In the genomic region with DNA sequence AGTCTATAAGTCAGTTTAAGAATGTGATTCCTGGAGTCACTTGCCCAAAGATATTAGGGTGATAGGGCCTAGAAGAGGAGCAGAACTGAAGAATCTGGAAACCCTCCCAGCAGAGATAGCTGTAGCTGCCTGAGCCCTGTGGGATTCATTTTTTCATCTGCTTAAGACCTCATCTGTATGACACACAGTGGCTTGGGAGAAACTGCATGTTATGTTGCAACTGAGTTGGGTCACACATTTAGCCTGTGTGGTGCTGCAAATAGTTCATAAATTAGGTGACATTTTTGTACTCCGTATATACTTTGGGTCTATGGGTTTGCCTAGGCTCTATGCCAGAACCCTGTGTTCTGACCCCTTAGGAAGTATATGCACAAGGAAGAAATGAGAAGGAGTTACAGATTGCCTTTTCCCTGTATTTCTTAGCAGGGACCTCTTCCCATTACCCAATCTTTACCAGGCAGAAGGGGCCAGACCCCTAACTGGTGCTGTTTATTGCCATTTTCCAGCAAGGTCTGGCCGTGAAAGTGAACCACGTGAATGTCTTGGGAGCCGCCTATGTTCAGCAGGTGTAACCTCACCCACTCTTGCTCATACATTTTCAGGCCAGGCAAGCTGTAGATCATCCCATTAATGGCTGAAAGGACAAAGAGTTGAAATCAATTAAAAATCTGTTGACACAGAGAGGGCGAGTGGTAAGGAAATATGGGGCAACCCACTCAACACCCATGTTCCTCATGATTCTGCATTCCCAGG, we compare ENCODE assay signal across 1 cellular context.
TF ChIP-seq lines count a peak whose summit lies in the region.

No MANE protein-coding gene starts in this region.

TF ChIP-seq in H1, 55 proteins besides CTCF, POLR2A, EP300 and RAD21:
- TF ChIP-seq, protein P1, sequence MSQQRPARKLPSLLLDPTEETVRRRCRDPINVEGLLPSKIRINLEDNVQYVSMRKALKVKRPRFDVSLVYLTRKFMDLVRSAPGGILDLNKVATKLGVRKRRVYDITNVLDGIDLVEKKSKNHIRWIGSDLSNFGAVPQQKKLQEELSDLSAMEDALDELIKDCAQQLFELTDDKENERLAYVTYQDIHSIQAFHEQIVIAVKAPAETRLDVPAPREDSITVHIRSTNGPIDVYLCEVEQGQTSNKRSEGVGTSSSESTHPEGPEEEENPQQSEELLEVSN (IDR thresholded peaks at IDR 0.05), result no peak
- TF ChIP-seq EGR1 (IDR thresholded peaks at IDR 0.05; ENCODE audit: borderline replicate concordance, low read depth, low read length), result no peak
- no peak for TF ChIP-seq BRCA1 (IDR thresholded peaks at IDR 0.05; ENCODE audit: low read depth, low read length)
- TF ChIP-seq SIX5 (IDR thresholded peaks at IDR 0.05; ENCODE audit: low read depth, low read length), result no peak
- TF ChIP-seq POLR2AphosphoS5 (IDR thresholded peaks at IDR 0.05; ENCODE audit: low read depth, low read length), result no peak
- TF ChIP-seq KDM4A (IDR thresholded peaks at IDR 0.05; ENCODE audit: low read depth, low read length, severe bottlenecking), result no peak
- no peak for TF ChIP-seq SRF (IDR thresholded peaks at IDR 0.05; ENCODE audit: low read depth, low read length)
- TF ChIP-seq RFX5 (IDR thresholded peaks at IDR 0.05; ENCODE audit: borderline replicate concordance, low read depth, low read length), result no peak
